9 cellular contexts compared by ENCODE assay signal in the genomic region with DNA sequence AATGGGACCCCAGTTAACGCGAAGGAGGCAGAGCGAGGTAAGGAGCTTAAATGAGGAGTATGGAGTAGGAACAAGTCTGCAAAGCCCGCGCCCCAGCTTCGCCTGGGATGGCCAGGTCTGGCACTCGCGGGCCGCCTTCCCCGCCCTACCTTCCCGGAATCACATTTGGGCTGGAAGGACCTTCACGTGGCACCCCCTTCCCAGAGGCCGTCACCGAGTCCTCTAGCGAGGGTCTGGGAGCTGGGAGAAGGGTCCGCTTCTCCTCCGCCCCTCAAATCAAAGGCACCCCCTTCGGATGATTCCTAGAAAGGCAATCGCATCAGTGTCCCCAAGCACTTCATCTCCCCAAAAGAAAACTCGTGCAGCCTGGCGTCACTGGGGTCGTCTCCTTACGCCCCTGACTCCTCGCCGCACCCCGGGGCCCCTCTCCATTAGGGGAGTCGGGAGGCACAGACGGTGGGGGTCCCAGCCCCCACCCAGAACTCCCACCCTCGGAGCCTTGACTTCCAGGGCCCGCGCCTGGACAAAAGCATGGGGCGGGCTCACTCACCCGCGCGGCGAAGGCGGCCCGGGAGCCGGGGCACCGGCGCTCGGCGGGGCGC. TPM values are rescaled to one million over a fixed set of nuclear protein-coding genes. Genes with fewer than 3 reads are reported as not detected.
DNase-seq lines count a peak whose midpoint lies in the region; ATAC-seq, FAIRE-seq and TF ChIP-seq lines count a peak whose summit lies in the region.
"Had no signal": no experiment of that assay in that cellular context is flagged by ENCODE, and none has a peak within 500 bp of the region (broad histone marks: within the 10 kb centered on the region; RNA-seq: fewer than 3 reads in every experiment).

No MANE protein-coding gene starts in this region.

- H3K4me1 Mint-ChIP-seq in activated CD8-positive, alpha-beta memory T cell treated with anti-CD3 and anti-CD28 coated beads, Interleukin-2, amount 10 ng/mL, durations not matched to agents 7 days and 5 days = peaks cover 15% of the 10 kb centered on the region

- peaks cover under 1% of the 10 kb centered on the region for H3K36me3 Mint-ChIP-seq in activated CD8-positive, alpha-beta memory T cell treated with anti-CD3 and anti-CD28 coated beads, Interleukin-2, amount 10 ng/mL, durations not matched to agents 7 days and 5 days

- SMC1A ChIA-PET in GM12878 (lab: Charles Lee; ENCODE audit: uncharacterized antibody, unreplicated experiment) = no interaction called here

- H3K27me3 ChIP-seq in GM12878 (replicated peaks in 1 of 2; ENCODE audit: control insufficient read depth in 2 of 2, insufficient read depth in 2 of 2, low read length in 1 of 2) (peaks cover 1 to 7% of the 10 kb centered on the region in 2 experiments; a peak in 3 of 4 replicates), left lung (peaks cover 4 to 53% of the 10 kb centered on the region in 2 donors), transverse colon (peaks cover 53% of the 10 kb centered on the region)

- H3K79me2 ChIP-seq in GM12878 (ENCODE audit: control insufficient read depth, insufficient read depth, low read length) = no peaks in the 10 kb centered on the region

- TF ChIP-seq RAD21 in GM12878 (IDR thresholded peaks at IDR 0.05; ENCODE audit: insufficient read depth, low read depth, low read length) = no peak

- no peak overlapping the region for H3K27ac Mint-ChIP-seq in activated CD8-positive, alpha-beta memory T cell treated with anti-CD3 and anti-CD28 coated beads, Interleukin-2, amount 10 ng/mL, durations not matched to agents 7 days and 5 days

- FAIRE-seq in GM12878 (lab: Jason Lieb, UNC) = no peak
- FAIRE-seq: G401.6 had no signal

- H3K4me2 ChIP-seq in GM12878 (ENCODE audit: control insufficient read depth, insufficient read depth) = peak overlapping the region; percentile 53; the same call in 1 of the 2 replicates

- H3K27ac ChIP-seq in GM12878 (ENCODE audit: control insufficient read depth, insufficient read depth) (no peak overlapping the region), left lung (no peak overlapping the region), transverse colon (peak overlapping the region; percentile 31 to 63 (median 50))

- TF ChIP-seq EP300 in GM12878 (IDR thresholded peaks at IDR 0.05; ENCODE audit: borderline replicate concordance in 1 of 2, control insufficient read depth in 1 of 2, low read depth in 2 of 2, low read length in 2 of 2) (no peak), transverse colon (IDR thresholded peaks at IDR 0.05; ENCODE audit: low read depth) (no peak)

- H3K4me1 ChIP-seq in GM12878 (ENCODE audit: control insufficient read depth, insufficient read depth, low read length) (no peaks in the 10 kb centered on the region), left lung (peaks cover 5 to 15% of the 10 kb centered on the region in 2 donors), transverse colon (peaks cover 4 to 12% (median 10%) of the 10 kb centered on the region in 4 donors)

- RAD21 ChIA-PET in GM12878 (lab: Charles Lee; ENCODE audit: unreplicated experiment) = no interaction called here

- H2AFZ ChIP-seq in GM12878 (ENCODE audit: control insufficient read depth, low read depth, low read length) = no peak overlapping the region

- H3K4me3 ChIP-seq in GM12878 (no peak overlapping the region), left lung (peak overlapping the region; percentile 37 to 38), transverse colon (peak overlapping the region; percentile 32 to 59 (median 40))

- in situ Hi-C loops in GM12878 (cut with MboI) = no loop called here
- in situ Hi-C loops in transverse colon (cut with MboI; ENCODE audit: low pct_ligation_motif_present in 1 of 4, low pct_unique_long_range_greater_than_20kb in 1 of 4, low sequenced_read_pairs in 3 of 4) = no loop called here

- intact Hi-C loops in GM12878 (cut with micrococcal nuclease; ENCODE audit: unreplicated experiment) (loop anchor here (5.0 kb wide), 1 partner anchor 99 kb away; no protein-coding TSS in a partner anchor), left lung (cut with DNase I) (no loop called here), transverse colon (cut with DNase I; ENCODE audit: low total_unique reads) (no loop called here)

- H3K36me3 ChIP-seq in GM12878 (ENCODE audit: control insufficient read depth in 2 of 2, insufficient read depth in 2 of 2, low read length in 1 of 2) = no peaks in the 10 kb centered on the region
- H3K36me3 ChIP-seq in left lung = no peaks in the 10 kb centered on the region
- no peaks in the 10 kb centered on the region for H3K36me3 ChIP-seq in transverse colon

- WGBS in GM12878 (ENCODE audit: insufficient coverage, insufficient replicate concordance, low lambda C conversion rate, missing lambda C conversion rate) = 27% methylated on average over 43 of the region's 44 CpGs
- WGBS in transverse colon (ENCODE audit: low coverage in 1 of 2), 2 donors = 8% methylated on average over 37 of the region's 44 CpGs; no CpG with 5 or more reads in 1 of the 2 donors

- no TSS peak for BruUV-seq in GM12878 (replicated peaks; lab: Mats Ljungman, UMichigan)

- no peak for TF ChIP-seq POLR2A in GM12878 (IDR thresholded peaks at IDR 0.05; ENCODE audit: low read depth, low read length)
- TF ChIP-seq POLR2A in transverse colon (IDR thresholded peaks at IDR 0.05) = no peak

- peaks cover 65% of the 10 kb centered on the region for H3K27me3 Mint-ChIP-seq in activated CD8-positive, alpha-beta memory T cell treated with anti-CD3 and anti-CD28 coated beads, Interleukin-2, amount 10 ng/mL, durations not matched to agents 7 days and 5 days

- no peaks in the 10 kb centered on the region for H3K9me3 Mint-ChIP-seq in activated CD8-positive, alpha-beta memory T cell treated with anti-CD3 and anti-CD28 coated beads, Interleukin-2, amount 10 ng/mL, durations not matched to agents 7 days and 5 days (ENCODE audit: low read depth)

- peak; percentile 4 for ATAC-seq in activated CD8-positive, alpha-beta memory T cell treated with anti-CD3 and anti-CD28 coated beads, Interleukin-2, amount 10 ng/mL, durations not matched to agents 7 days and 5 days
- ATAC-seq in GM12878 (no peak), left lung (peak; percentile 18), HG03521 (IDR thresholded peaks at IDR 0.05; ENCODE audit: unreplicated experiment) (no peak), GM19035 (IDR thresholded peaks at IDR 0.05; ENCODE audit: unreplicated experiment) (no peak)

- no peaks in the 10 kb centered on the region for H4K20me1 ChIP-seq in GM12878 (ENCODE audit: control insufficient read depth, insufficient read depth)

- no peak for DNase-seq in activated CD8-positive, alpha-beta memory T cell treated with anti-CD3 and anti-CD28 coated beads, Interleukin-2, amount 10 ng/mL, durations not matched to agents 7 days and 5 days
- no peak for DNase-seq in activated CD8-positive, alpha-beta memory T cell treated with anti-CD3 and anti-CD28 coated beads, Interleukin-2, amount 50 U/mL, for 4 hours
- DNase-seq in GM12878 (ENCODE audit: low read depth, low spot score) (no peak), left lung (peak in 1 of 2 donors; percentile 78), transverse colon (peak; percentile 16), NCI-H187 treated with DMSO at 0.1 percent for 48 hours (lab: John Stamatoyannopoulos, UW) (no peak)

- TF ChIP-seq CTCF in GM12878 (IDR thresholded peaks at IDR 0.05 in 2 of 3, conservative IDR thresholded peaks at IDR 0.05 in 1 of 3; ENCODE audit: control insufficient read depth in 2 of 3, extremely low read depth in 1 of 3, insufficient read depth in 1 of 3, low read depth in 3 of 3, low read length in 3 of 3) = no peak
- no peak for TF ChIP-seq CTCF in left lung (IDR thresholded peaks at IDR 0.05)
- no peak for TF ChIP-seq CTCF in transverse colon (IDR thresholded peaks at IDR 0.05)

- peak overlapping the region; percentile 58 for H3K4me3 Mint-ChIP-seq in activated CD8-positive, alpha-beta memory T cell treated with anti-CD3 and anti-CD28 coated beads, Interleukin-2, amount 10 ng/mL, durations not matched to agents 7 days and 5 days

- no peak overlapping the region for H3K9ac ChIP-seq in GM12878 (ENCODE audit: control insufficient read depth, insufficient read depth, low read length)

- H3K9me3 ChIP-seq in GM12878 (replicated peaks; ENCODE audit: control insufficient read depth, insufficient read depth, low read length) (no peaks in the 10 kb centered on the region), left lung (no peaks in the 10 kb centered on the region), transverse colon (peaks cover 0 to 4% of the 10 kb centered on the region in 2 donors)

- POLR2A ChIA-PET in GM12878 (lab: Charles Lee) = no interaction called here

- CTCF ChIA-PET in activated CD8-positive, alpha-beta memory T cell treated with anti-CD3 and anti-CD28 coated beads, Interleukin-2, amount 10 ng/mL, durations not matched to agents 7 days and 5 days (lab: Charles Lee) = interaction anchor here (0.7 kb wide), 1 partner anchor 10 kb away, joined by 3 read pairs; no protein-coding TSS in a partner anchor
- CTCF ChIA-PET in GM12878 (lab: Yijun Ruan, JAX) = no interaction called here

TF ChIP-seq in GM12878, 131 proteins besides CTCF, POLR2A, EP300 and RAD21 (continues in another document):
- TF ChIP-seq SUZ12 (IDR thresholded peaks at IDR 0.05; ENCODE audit: unreplicated experiment) = peak; percentile 60

RNA-seq across cellular contexts. Expression of a gene that starts 0.4 kb away (rescaled TPM):
- total RNA-seq in activated CD8-positive, alpha-beta memory T cell treated with anti-CD3 and anti-CD28 coated beads, Interleukin-2, amount 10 ng/mL, durations not matched to agents 7 days and 5 days = under 1 TPM; 0.50 to 0.96 TPM
- total RNA-seq in GM12878 (2013; cell fraction: nucleolus; rRNA removed) = not detected in 2 replicates
- total RNA-seq in GM12878 (2014; rRNA removed) (0.11 and 0.34 TPM in 2 replicates), GM12878 (2014; rRNA removed; fragmentation: Illumina TruSeq; extraction: Trizol) (0.04 and 0.23 TPM in 2 replicates), GM12878 (2021) (0.90 and 1.6 TPM in 2 replicates), left lung (100 to 1,000 TPM; 155 to 175 TPM), transverse colon (100 to 1,000 TPM; 230 to 527 (median 349) TPM)
- polyA plus RNA-seq in GM12878 (2011; ENCODE audit: low read depth) = 0.21 TPM
- polyA plus RNA-seq in GM12878 (2011; rRNA removed) (not detected in 2 replicates), GM12878 (2014; fragmentation: Illumina TruSeq; extraction: Trizol) (0.72 TPM in 1 of 2 replicates, not detected in the other), GM12878 (2014; fragmentation: Nextera tagmentation; extraction: Ambion mirVana) (under 1 TPM; 0.40 to 0.42 TPM), GM12878 (2014; rRNA removed) (0.04 and 0.22 TPM in 2 replicates), GM12878 (2016; fragmentation: Nextera tagmentation; extraction: Ambion mirVana) (under 1 TPM; 0.43 to 0.77 TPM)
- polyA plus RNA-seq in GM12878 (2011; cell fraction: cytosol; rRNA removed) = not detected in 2 replicates
- polyA plus RNA-seq in GM12878 (2011; cell fraction: nucleus; rRNA removed) = not detected in 2 replicates
- polyA plus RNA-seq in GM12878 (2012) = 0.09 and 0.32 TPM in 2 replicates
- polyA minus RNA-seq in GM12878 (2011; rRNA and poly(A)+ RNA removed) = not detected in 2 replicates
- polyA minus RNA-seq in GM12878 (2011; cell fraction: cytosol; rRNA and poly(A)+ RNA removed) = not detected in 2 replicates
- 0.29 TPM in 1 of 2 replicates, not detected in the other for polyA minus RNA-seq in GM12878 (2011; cell fraction: nucleus; rRNA and poly(A)+ RNA removed)

Comparison
In these comparisons a context has a peak if more than half of its experiments do, and no peak if none do; other contexts are left out.
1. ATAC-seq: peak in activated CD8-positive, alpha-beta memory T cell treated with anti-CD3 and anti-CD28 coated beads, Interleukin-2, amount 10 ng/mL, durations not matched to agents 7 days and 5 days (single experiment) and left lung (single experiment); none in GM12878 (single experiment), HG03521 (single experiment) and GM19035 (single experiment).
2. H3K27ac ChIP-seq: peak in transverse colon (4 of 4); none in GM12878 (single experiment) and left lung (0 of 2).
3. RNA of a gene that starts 0.4 kb away (total RNA-seq): 230 to 527 TPM in transverse colon and 155 to 175 TPM in left lung; 0.50 to 0.96 TPM in activated CD8-positive, alpha-beta memory T cell treated with anti-CD3 and anti-CD28 coated beads, Interleukin-2, amount 10 ng/mL, durations not matched to agents 7 days and 5 days and 0.04 to 1.6 TPM in GM12878; every median in the first group is over 10 times any median in the second.